14 cellular contexts compared by ENCODE assay signal in the genomic region with DNA sequence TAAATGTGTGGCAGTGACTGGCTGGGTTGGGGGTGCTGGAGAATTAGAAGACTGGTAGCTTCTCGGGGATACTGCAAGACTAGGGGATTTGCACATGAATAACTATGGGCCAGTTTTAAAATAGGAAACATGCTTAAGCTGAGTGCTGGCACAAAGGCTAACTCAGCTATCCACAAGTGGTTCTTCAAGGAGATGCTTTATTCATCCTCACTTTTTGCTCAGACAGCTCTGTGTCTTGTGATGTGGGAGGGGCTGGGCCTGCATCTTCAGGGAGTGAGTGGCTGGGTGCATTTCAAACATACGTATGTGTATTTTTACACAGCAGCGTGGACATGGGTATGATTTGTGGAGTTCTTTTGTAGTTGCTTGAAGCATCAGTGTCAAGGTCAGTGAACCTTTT. TPM values are rescaled to one million over a fixed set of nuclear protein-coding genes. Genes with fewer than 3 reads are reported as not detected.
DNase-seq lines count a peak whose midpoint lies in the region; ATAC-seq and TF ChIP-seq lines count a peak whose summit lies in the region.
"Had no signal": no experiment of that assay in that cellular context is flagged by ENCODE, and none has a peak within 500 bp of the region (broad histone marks: within the 10 kb centered on the region; RNA-seq: fewer than 3 reads in every experiment).

No MANE protein-coding gene starts in this region.

- H3K27me3 Mint-ChIP-seq in CD4-positive, CD25-positive, alpha-beta regulatory T cell = peaks cover 4% of the 10 kb centered on the region
- H3K27me3 Mint-ChIP-seq in neural crest cell (ENCODE audit: low read depth) = no peaks in the 10 kb centered on the region
- H3K27me3 Mint-ChIP-seq: activated T-cell treated with anti-CD3 and anti-CD28 coated beads, Interleukin-2, amount 50 U/mL, for 24 hours had no signal

- peak overlapping the region; percentile 83 to 92 (median 88) for H3K4me3 Mint-ChIP-seq in CD4-positive, CD25-positive, alpha-beta regulatory T cell
- H3K4me3 Mint-ChIP-seq in neural crest cell = peak overlapping the region; percentile 59
- H3K4me3 Mint-ChIP-seq: HFFc6 had no signal

- ATAC-seq in CD4-positive, CD25-positive, alpha-beta regulatory T cell (ENCODE audit: low read depth in 2 of 2) = no peak
- ATAC-seq in GM18511 (IDR thresholded peaks at IDR 0.05; ENCODE audit: unreplicated experiment) = no peak

- peaks cover 26 to 90% (median 52%) of the 10 kb centered on the region in 4 donors for H3K4me1 Mint-ChIP-seq in CD4-positive, CD25-positive, alpha-beta regulatory T cell
- H3K4me1 Mint-ChIP-seq in neural crest cell = peaks cover 28% of the 10 kb centered on the region

- in situ Hi-C loops in GM13976 (cut with MboI; ENCODE audit: low sequenced_read_pairs, unreplicated experiment) = no loop called here

- no peak overlapping the region for H3K27ac ChIP-seq in CD4-positive, CD25-positive, alpha-beta regulatory T cell (ENCODE audit: insufficient read depth, low read length, poor library complexity, severe bottlenecking)
- no peak overlapping the region for H3K27ac ChIP-seq in HL-60 (replicated peaks)
- no peak overlapping the region for H3K27ac ChIP-seq in duodenal mucosa (ENCODE audit: low read depth, low read length)
- H3K27ac ChIP-seq: colonic mucosa had no signal

- DNase-seq in CD4-positive, CD25-positive, alpha-beta regulatory T cell = no peak
- DNase-seq in HL-60 (ENCODE audit: low read depth in 1 of 2, low spot score in 1 of 2) (no peak), neural crest cell (ENCODE audit: low read depth, low spot score) (no peak), GM13976 (ENCODE audit: low spot score) (no peak)
- DNase-seq in stimulated activated CD4-positive, alpha-beta T cell treated with anti-CD3 and anti-CD28 coated beads, Interleukin-15, amount 100 ng/mL, for 24 hours = no peak
- DNase-seq: activated T-cell treated with anti-CD3 and anti-CD28 coated beads, Interleukin-2, amount 50 U/mL, for 24 hours; BE2C; colonic mucosa; HFFc6; NCI-H2029; RPMI8226 had no signal

- peak overlapping the region; percentile 8 for H3K4me3 ChIP-seq in CD4-positive, CD25-positive, alpha-beta regulatory T cell (ENCODE audit: low read depth, low read length)
- H3K4me3 ChIP-seq in HL-60 (replicated peaks; ENCODE audit: insufficient read depth, low read length) (peak overlapping the region; percentile 94), duodenal mucosa (ENCODE audit: low read depth in 1 of 2, low read length in 2 of 2) (peak overlapping the region; percentile 24 to 83)
- H3K4me3 ChIP-seq: colonic mucosa, lung had no signal

- peak overlapping the region; percentile 43 to 72 (median 64) for H3K27ac Mint-ChIP-seq in CD4-positive, CD25-positive, alpha-beta regulatory T cell
- no peak overlapping the region for H3K27ac Mint-ChIP-seq in neural crest cell (ENCODE audit: unreplicated experiment)
- H3K27ac Mint-ChIP-seq: HFFc6 had no signal

- peak overlapping the region; percentile 5 to 21 for H3K9ac ChIP-seq in duodenal mucosa (ENCODE audit: low read depth in 1 of 2, low read length in 2 of 2)

- no peak for TF ChIP-seq CTCF in HL-60 (IDR thresholded peaks at IDR 0.05; ENCODE audit: insufficient read depth, low read length)
- TF ChIP-seq CTCF in neural crest cell (conservative IDR thresholded peaks at IDR 0.05) = no peak
- TF ChIP-seq CTCF in GM13976 (IDR thresholded peaks at IDR 0.05; ENCODE audit: borderline replicate concordance, control extremely low read depth, extremely low read depth, insufficient read depth, missing control alignments) = no peak

- peaks cover 5% of the 10 kb centered on the region for H3K36me3 ChIP-seq in CD4-positive, CD25-positive, alpha-beta regulatory T cell (ENCODE audit: control insufficient read depth, insufficient read depth, low read length)
- H3K36me3 ChIP-seq in duodenal mucosa (ENCODE audit: control insufficient read depth in 1 of 2, insufficient read depth in 2 of 2, low read length in 2 of 2) = no peaks in the 10 kb centered on the region
- H3K36me3 ChIP-seq: BE2C, colonic mucosa had no signal

- no peaks in the 10 kb centered on the region for H3K9me3 ChIP-seq in CD4-positive, CD25-positive, alpha-beta regulatory T cell (ENCODE audit: control insufficient read depth in 2 of 2, low read length in 2 of 2)
- no peaks in the 10 kb centered on the region for H3K9me3 ChIP-seq in duodenal mucosa (ENCODE audit: control insufficient read depth in 1 of 2, low read length in 2 of 2)
- H3K9me3 ChIP-seq: BE2C, colonic mucosa had no signal

- peaks cover 0 to 5% (median 0%) of the 10 kb centered on the region in 7 donors for H3K9me3 Mint-ChIP-seq in CD4-positive, CD25-positive, alpha-beta regulatory T cell
- peaks cover 4% of the 10 kb centered on the region for H3K9me3 Mint-ChIP-seq in neural crest cell
- H3K9me3 Mint-ChIP-seq: activated T-cell treated with anti-CD3 and anti-CD28 coated beads, Interleukin-2, amount 50 U/mL, for 24 hours; HFFc6 had no signal

- peaks cover 20% of the 10 kb centered on the region for H3K36me3 Mint-ChIP-seq in CD4-positive, CD25-positive, alpha-beta regulatory T cell
- no peaks in the 10 kb centered on the region for H3K36me3 Mint-ChIP-seq in neural crest cell (ENCODE audit: low read depth)

- H3K4me1 ChIP-seq in CD4-positive, CD25-positive, alpha-beta regulatory T cell (ENCODE audit: control insufficient read depth, insufficient read depth, low read length, poor library complexity, severe bottlenecking) = peaks cover 38% of the 10 kb centered on the region
- peaks cover 71% of the 10 kb centered on the region in 2 donors for H3K4me1 ChIP-seq in duodenal mucosa (ENCODE audit: control insufficient read depth in 1 of 2, insufficient read depth in 2 of 2, low read length in 2 of 2)

- no peaks in the 10 kb centered on the region for H3K27me3 ChIP-seq in CD4-positive, CD25-positive, alpha-beta regulatory T cell (ENCODE audit: control insufficient read depth, insufficient read depth, low read length)
- H3K27me3 ChIP-seq in HL-60 (ENCODE audit: insufficient read depth, poor library complexity, severe bottlenecking) (no peaks in the 10 kb centered on the region), duodenal mucosa (ENCODE audit: control insufficient read depth in 1 of 2, insufficient read depth in 2 of 2, low read length in 2 of 2) (no peaks in the 10 kb centered on the region)
- H3K27me3 ChIP-seq: BE2C, colonic mucosa had no signal

RNA-seq across cellular contexts. Expression of a gene that starts 2.3 kb away (rescaled TPM):
- total RNA-seq in CD4-positive, CD25-positive, alpha-beta regulatory T cell = 44.1 TPM
- 10 to 100 TPM; 53.1 to 60.1 (median 56.4) TPM for polyA plus RNA-seq in CD4-positive, CD25-positive, alpha-beta regulatory T cell
- total RNA-seq in neural crest cell = 8.2 and 9.5 TPM in 2 replicates

Comparison
In these comparisons a context has a peak if more than half of its experiments do, and no peak if none do; other contexts are left out.
1. H3K4me3 ChIP-seq: peak in every context shown above with its lines; median percentile 94 in HL-60; 54 in duodenal mucosa; 8 in CD4-positive, CD25-positive, alpha-beta regulatory T cell.